ENCODE assay signal across 8 cellular contexts in the genomic region with DNA sequence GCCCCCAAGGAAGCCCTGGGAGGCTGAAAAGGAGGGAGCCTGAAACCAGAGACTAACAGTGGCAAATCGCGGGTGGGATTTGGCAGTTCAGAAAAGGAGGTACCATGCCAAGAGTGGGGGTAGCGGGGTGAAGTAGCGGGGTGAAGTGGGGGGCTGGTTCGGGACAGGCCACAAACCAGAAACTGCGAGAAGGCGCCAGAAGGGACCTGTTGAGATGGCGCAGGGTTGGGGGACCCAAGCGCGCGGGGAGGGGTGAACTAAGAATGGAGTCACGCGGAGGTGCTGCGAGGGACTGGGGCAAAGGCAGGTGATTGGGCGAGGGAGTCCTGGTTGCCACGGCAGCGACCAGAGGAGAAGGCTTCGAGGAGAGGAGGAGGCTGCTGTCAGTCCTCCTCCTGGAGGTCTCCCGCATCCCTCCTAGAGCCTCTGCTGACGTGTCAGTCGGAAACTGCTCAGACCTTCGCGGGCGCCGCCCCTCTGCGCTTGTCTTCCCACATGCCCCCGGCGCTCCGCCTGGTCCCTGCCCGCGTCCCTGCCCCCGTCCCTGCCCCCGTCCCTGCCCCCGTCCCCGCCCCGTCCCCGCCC. TPM values are rescaled to one million over a fixed set of nuclear protein-coding genes. Genes with fewer than 3 reads are reported as not detected.
DNase-seq lines count a peak whose midpoint lies in the region; ATAC-seq lines count a peak whose summit lies in the region.

No MANE protein-coding gene starts in this region.

- H4K8ac ChIP-seq in mesenchymal stem cell (ENCODE audit: low read length), result peak overlapping the region; percentile 58

- H2BK5ac ChIP-seq in mesenchymal stem cell (ENCODE audit: low read depth, low read length, poor library complexity, severe bottlenecking), result no peak overlapping the region

- H2BK120ac ChIP-seq in mesenchymal stem cell (ENCODE audit: low read depth, low read length), result peak overlapping the region; percentile 39

- peak overlapping the region; percentile 14 for H4K91ac ChIP-seq in mesenchymal stem cell (ENCODE audit: low read length)

- H2AFZ ChIP-seq in mesenchymal stem cell (ENCODE audit: low read depth, low read length), result peak overlapping the region; percentile 75

- H2BK12ac ChIP-seq in mesenchymal stem cell (ENCODE audit: low read length in 2 of 2), result peak overlapping the region in 1 of 2 experiments; percentile 6

- H3K27me3 ChIP-seq in effector memory CD4-positive, alpha-beta T cell (replicated peaks; ENCODE audit: control insufficient read depth, insufficient read depth, low read length, poor library complexity, severe bottlenecking), result no peaks in the 10 kb centered on the region
- H3K27me3 ChIP-seq in mesenchymal stem cell (ENCODE audit: control insufficient read depth in 1 of 2, insufficient read depth in 1 of 2, low read length in 2 of 2), result peaks cover 0 to 3% of the 10 kb centered on the region in 2 experiments

- H2AK5ac ChIP-seq in mesenchymal stem cell (ENCODE audit: low read length, severe bottlenecking), result peak overlapping the region; percentile 36

- peak overlapping the region; percentile 44 for H2BK15ac ChIP-seq in mesenchymal stem cell (ENCODE audit: low read depth, poor library complexity, severe bottlenecking)

- no peaks in the 10 kb centered on the region for H3K9me3 ChIP-seq in effector memory CD4-positive, alpha-beta T cell (ENCODE audit: control insufficient read depth, low read length)
- no peaks in the 10 kb centered on the region for H3K9me3 ChIP-seq in mesenchymal stem cell (ENCODE audit: control insufficient read depth, low read length)

- peak overlapping the region; percentile 48 for H3K4me3 ChIP-seq in effector memory CD4-positive, alpha-beta T cell (ENCODE audit: insufficient read depth, low read depth, low read length, poor library complexity, severe bottlenecking)
- H3K4me3 ChIP-seq in mesenchymal stem cell (ENCODE audit: insufficient read depth in 1 of 2, low read depth in 1 of 2, low read length in 2 of 2), result peak overlapping the region; percentile 61 to 71

- H3K14ac ChIP-seq in mesenchymal stem cell (ENCODE audit: low read length in 2 of 2), result peak overlapping the region in 1 of 2 experiments; percentile 18

- peak overlapping the region; percentile 66 for H3K27ac ChIP-seq in effector memory CD4-positive, alpha-beta T cell (ENCODE audit: insufficient read depth, low read length, poor library complexity, severe bottlenecking)
- no peak overlapping the region for H3K27ac ChIP-seq in mesenchymal stem cell (ENCODE audit: low read length, poor library complexity, severe bottlenecking)

- H3K79me1 ChIP-seq in mesenchymal stem cell (replicated peaks; ENCODE audit: low read length, poor library complexity, severe bottlenecking), result peaks cover 15% of the 10 kb centered on the region

- H3K9ac ChIP-seq in mesenchymal stem cell (ENCODE audit: low read length), result peak overlapping the region; percentile 93

- peak; percentile 83 for ATAC-seq in GM21367 (IDR thresholded peaks at IDR 0.05; ENCODE audit: unreplicated experiment)

- H3K23ac ChIP-seq in mesenchymal stem cell (ENCODE audit: low read length in 2 of 2), result no peak overlapping the region

- H3K4ac ChIP-seq in mesenchymal stem cell (ENCODE audit: low read depth in 1 of 2, low read length in 2 of 2), result peak overlapping the region; percentile 34 to 35

- peak; percentile 85 for DNase-seq in CMK (ENCODE audit: low read depth)
- peak; percentile 80 for DNase-seq in HT-29 (ENCODE audit: low spot score)
- peak; percentile 53 for DNase-seq in NK-92 (lab: John Stamatoyannopoulos, UW; ENCODE audit: unreplicated experiment)
- DNase-seq in activated CD8-positive, alpha-beta memory T cell treated with anti-CD3 and anti-CD28 coated beads for 4 hours (ENCODE audit: low read depth in 2 of 2), result peak; percentile 81 to 91
- DNase-seq in effector memory CD4-positive, alpha-beta T cell, result peak; percentile 93 to 96 (median 94)
- DNase-seq in mesenchymal stem cell, result peak; percentile 98
- DNase-seq in stimulated activated CD8-positive, alpha-beta memory T cell treated with anti-CD3 and anti-CD28 coated beads, Interleukin-12 subunit alpha, Interleukin-12 subunit beta, amount 100 ng/mL, for 1 hour (ENCODE audit: low read depth), result peak; percentile 90

- H3K36me3 ChIP-seq in effector memory CD4-positive, alpha-beta T cell (ENCODE audit: control insufficient read depth, insufficient read depth, low read length), result peaks cover 3% of the 10 kb centered on the region
- peaks cover 0 to 12% of the 10 kb centered on the region in 2 experiments for H3K36me3 ChIP-seq in mesenchymal stem cell (ENCODE audit: control insufficient read depth in 1 of 2, insufficient read depth in 2 of 2, low read depth in 1 of 2, low read length in 2 of 2)

- peaks cover 5% of the 10 kb centered on the region for H3K4me1 ChIP-seq in effector memory CD4-positive, alpha-beta T cell (ENCODE audit: control insufficient read depth, insufficient read depth, low read length, poor library complexity, severe bottlenecking)
- peaks cover 3% of the 10 kb centered on the region for H3K4me1 ChIP-seq in mesenchymal stem cell (ENCODE audit: control insufficient read depth, insufficient read depth, low read depth, low read length)

- H3K18ac ChIP-seq in mesenchymal stem cell (ENCODE audit: low read depth in 1 of 2, low read length in 2 of 2), result peak overlapping the region; percentile 23 to 25

- WGBS in mesenchymal stem cell, result 11% methylated on average over 15 of the region's 37 CpGs

- peak overlapping the region; percentile 76 for H3K4me2 ChIP-seq in mesenchymal stem cell (ENCODE audit: low read length, poor library complexity, severe bottlenecking)

RNA-seq across cellular contexts. Expression of a gene that starts 0.4 kb away (rescaled TPM):
- 19.0 and 38.3 TPM in 2 replicates for total RNA-seq in HT-29 (2014; rRNA removed; shearing (Covaris generic))
- 38.5 TPM for polyA plus RNA-seq in mesenchymal stem cell (2013, experiment 1 of 2)
- 33.4 TPM for polyA plus RNA-seq in mesenchymal stem cell (2013, experiment 2 of 2)

RNA-seq across cellular contexts. Expression of a gene that starts 27.7 kb away (rescaled TPM):
- 4.8 and 5.3 TPM in 2 replicates for total RNA-seq in HT-29 (2014; rRNA removed; shearing (Covaris generic))
- polyA plus RNA-seq in mesenchymal stem cell (2013, experiment 1 of 2), result 2.9 TPM
- polyA plus RNA-seq in mesenchymal stem cell (2013, experiment 2 of 2), result 3.6 TPM
